Comparison of ENCODE assay signal across 25 cellular contexts in genomic region chr13:109425821-109426689, GRCh38.
"Had no signal": no experiment of that assay in that cellular context is flagged by ENCODE, and none has a peak within 500 bp of the region (broad histone marks: within the 10 kb centered on the region; RNA-seq: fewer than 3 reads in every experiment).

No MANE protein-coding gene starts in this region.

- H3K4me3 Mint-ChIP-seq: T-cell had no signal

- H3K4me3 ChIP-seq: MG63, SJSA1 had no signal

- H3K9ac ChIP-seq: SK-N-SH had no signal

- H3K36me3 ChIP-seq: MG63, SJSA1 had no signal

- DNase-seq: IMR-90, Karpas-422, KG1, MG63, NCI-H1092, NCI-H1105 treated with DMSO at 0.1 percent for 48 hours, NCI-H1417 treated with DMSO at 0.1 percent for 48 hours, NCI-H146, NCI-H1694 treated with DMSO at 0.1 percent for 48 hours, NCI-H1930, NCI-H2081, NCI-H2107, NCI-H2171 treated with DMSO at 0.1 percent for 48 hours, NCI-H345, NCI-H446 treated with DMSO at 0.1 percent for 48 hours, NCI-H524, NCI-H526 treated with DMSO at 0.1 percent for 48 hours, NCI-H748 treated with DMSO at 0.1 percent for 48 hours, Right ventricle myocardium superior, RPMI8226, SIG-M5, SK-N-SH, SW 1271, T-cell had no signal

- H3K27ac Mint-ChIP-seq: T-cell had no signal

- H3K9me3 ChIP-seq: MG63, SK-N-SH had no signal

- H3K27me3 ChIP-seq: MG63, SJSA1 had no signal

- H3K4me2 ChIP-seq: SK-N-SH had no signal

- H3K4me1 Mint-ChIP-seq: T-cell had no signal

- H3K27ac ChIP-seq: SJSA1 had no signal

- ATAC-seq: T-cell had no signal

- H3K9me3 Mint-ChIP-seq: T-cell had no signal

- H3K36me3 Mint-ChIP-seq: T-cell had no signal
